Comparison of ENCODE assay signal across 21 cellular contexts in the genomic region with DNA sequence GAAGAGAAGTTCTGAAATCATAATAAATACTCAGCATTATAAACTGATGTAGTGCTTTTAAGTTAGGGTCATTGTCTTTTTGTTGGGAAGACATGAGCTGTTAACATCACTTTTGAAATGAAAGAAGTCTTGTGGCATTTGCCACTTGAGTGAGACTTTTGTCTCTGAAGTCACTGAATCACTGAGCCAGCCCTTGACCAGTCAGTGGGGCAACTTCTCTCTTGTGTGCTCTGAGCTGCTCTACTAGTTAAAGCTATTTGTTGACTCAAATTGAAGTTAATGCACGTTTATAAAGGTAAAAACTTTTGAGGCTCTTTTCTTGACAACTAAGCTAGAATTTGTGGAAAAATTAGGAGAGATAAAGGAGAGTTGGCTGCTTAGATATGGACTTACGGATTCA. TPM values are rescaled to one million over a fixed set of nuclear protein-coding genes. Genes with fewer than 3 reads are reported as not detected.
A peak's percentile ranks its signal among the peaks of the same experiment; 100 is the strongest.
DNase-seq lines count a peak whose midpoint lies in the region; ATAC-seq, FAIRE-seq and TF ChIP-seq lines count a peak whose summit lies in the region.
"Had no signal": no experiment of that assay in that cellular context is flagged by ENCODE, and none has a peak within 500 bp of the region (broad histone marks: within the 10 kb centered on the region; RNA-seq: fewer than 3 reads in every experiment).

No MANE protein-coding gene starts in this region.

- no peak for FAIRE-seq in astrocyte (lab: Jason Lieb, UNC)
- FAIRE-seq: H1 had no signal

- H2AFZ ChIP-seq in astrocyte (ENCODE audit: low read depth, low read length) (no peak overlapping the region), neural progenitor cell (replicated peaks) (no peak overlapping the region), mesenchymal stem cell (ENCODE audit: low read depth, low read length) (no peak overlapping the region)

- H3K4me2 ChIP-seq in astrocyte (ENCODE audit: low read length) (no peak overlapping the region), neural progenitor cell (peak overlapping the region; percentile 10), mesenchymal stem cell (ENCODE audit: low read length, poor library complexity, severe bottlenecking) (no peak overlapping the region)
- H3K4me2 ChIP-seq: BLaER1, KMS-11 had no signal

- H3K27ac Mint-ChIP-seq in HFFc6 (0 out of 2 replicates have a peak overlapping the region, but pooled peaks have one; percentile 36), astrocyte (ENCODE audit: unreplicated experiment) (no peak overlapping the region), neural progenitor cell (no peak overlapping the region)

- peaks cover 2% of the 10 kb centered on the region; the same call in 1 of the 2 replicates for H3K27me3 Mint-ChIP-seq in HFFc6 (ENCODE audit: insufficient read depth)
- no peaks in the 10 kb centered on the region for H3K27me3 Mint-ChIP-seq in astrocyte (ENCODE audit: low read depth, unreplicated experiment)
- no peaks in the 10 kb centered on the region for H3K27me3 Mint-ChIP-seq in neural progenitor cell (ENCODE audit: insufficient read depth, low read depth)
- H3K27me3 Mint-ChIP-seq: CD8-positive, alpha-beta memory T cell had no signal

- no peak overlapping the region for H3K23ac ChIP-seq in mesenchymal stem cell (ENCODE audit: low read length in 2 of 2)

- TF ChIP-seq CTCF in HFFc6 (IDR thresholded peaks at IDR 0.05) = no peak
- no peak for TF ChIP-seq CTCF in astrocyte (IDR thresholded peaks at IDR 0.05; ENCODE audit: insufficient read depth, low read depth, low read length)
- no peak for TF ChIP-seq CTCF in neural progenitor cell (IDR thresholded peaks at IDR 0.05)

- H3K9me3 Mint-ChIP-seq in HFFc6 (no peaks in the 10 kb centered on the region), astrocyte (ENCODE audit: unreplicated experiment) (no peaks in the 10 kb centered on the region), neural progenitor cell (no peaks in the 10 kb centered on the region)
- H3K9me3 Mint-ChIP-seq: CD8-positive, alpha-beta memory T cell had no signal

- H4K8ac ChIP-seq in mesenchymal stem cell (ENCODE audit: low read length) = no peak overlapping the region

- H3K4me1 ChIP-seq in astrocyte (ENCODE audit: insufficient read depth, low read length) = peaks cover 17% of the 10 kb centered on the region
- H3K4me1 ChIP-seq in neural progenitor cell = peaks cover 17% of the 10 kb centered on the region
- peaks cover 11% of the 10 kb centered on the region for H3K4me1 ChIP-seq in mesenchymal stem cell (ENCODE audit: control insufficient read depth, insufficient read depth, low read depth, low read length)

- no peak overlapping the region for H4K91ac ChIP-seq in mesenchymal stem cell (ENCODE audit: low read length)

- no peak overlapping the region for H2AK5ac ChIP-seq in mesenchymal stem cell (ENCODE audit: low read length, severe bottlenecking)

- H3K27me3 ChIP-seq in astrocyte (ENCODE audit: insufficient read depth, low read length) (no peaks in the 10 kb centered on the region), neural progenitor cell (no peaks in the 10 kb centered on the region), mesenchymal stem cell (ENCODE audit: control insufficient read depth in 1 of 2, insufficient read depth in 1 of 2, low read length in 2 of 2) (no peaks in the 10 kb centered on the region)
- H3K27me3 ChIP-seq: BLaER1 had no signal

- H3K4me1 Mint-ChIP-seq in HFFc6 (ENCODE audit: low read depth) (peaks cover 91% of the 10 kb centered on the region), astrocyte (ENCODE audit: low read depth, unreplicated experiment) (peaks cover 49% of the 10 kb centered on the region), neural progenitor cell (peaks cover 14% of the 10 kb centered on the region)

- no peak overlapping the region for H3K4ac ChIP-seq in mesenchymal stem cell (ENCODE audit: low read depth in 1 of 2, low read length in 2 of 2)

- H3K9me3 ChIP-seq in astrocyte (ENCODE audit: insufficient read depth, low read depth, low read length) = no peaks in the 10 kb centered on the region
- no peaks in the 10 kb centered on the region for H3K9me3 ChIP-seq in neural progenitor cell (ENCODE audit: low read depth)
- H3K9me3 ChIP-seq in mesenchymal stem cell (ENCODE audit: control insufficient read depth, low read length) = no peaks in the 10 kb centered on the region
- H3K9me3 ChIP-seq: BLaER1 had no signal

- H2BK120ac ChIP-seq in mesenchymal stem cell (ENCODE audit: low read depth, low read length) = no peak overlapping the region

- no peak overlapping the region for H2BK15ac ChIP-seq in mesenchymal stem cell (ENCODE audit: low read depth, poor library complexity, severe bottlenecking)

- peaks cover 96% of the 10 kb centered on the region for H4K20me1 ChIP-seq in astrocyte (ENCODE audit: insufficient read depth, low read length)
- peaks cover 91% of the 10 kb centered on the region for H4K20me1 ChIP-seq in neural progenitor cell (ENCODE audit: low read depth)

- no peak overlapping the region for H3K18ac ChIP-seq in mesenchymal stem cell (ENCODE audit: low read depth in 1 of 2, low read length in 2 of 2)

- H3K4me3 ChIP-seq in astrocyte (ENCODE audit: insufficient read depth, low read depth, low read length) = no peak overlapping the region
- H3K4me3 ChIP-seq in neural progenitor cell = no peak overlapping the region
- no peak overlapping the region for H3K4me3 ChIP-seq in mesenchymal stem cell (ENCODE audit: insufficient read depth in 1 of 2, low read depth in 1 of 2, low read length in 2 of 2)
- H3K4me3 ChIP-seq: BLaER1 had no signal

- H2BK12ac ChIP-seq in mesenchymal stem cell (ENCODE audit: low read length in 2 of 2) = no peak overlapping the region

- H2BK5ac ChIP-seq in mesenchymal stem cell (ENCODE audit: low read depth, low read length, poor library complexity, severe bottlenecking) = no peak overlapping the region

- DNase-seq in SIG-M5 treated with dmso at 0.1 percent for 504 hours (lab: John Stamatoyannopoulos, UW; ENCODE audit: unreplicated experiment) = peak; percentile 9
- no peak for DNase-seq in SIG-M5 (lab: John Stamatoyannopoulos, UW)
- no peak for DNase-seq in HFFc6
- no peak for DNase-seq in astrocyte (ENCODE audit: low read depth)
- DNase-seq in neural progenitor cell (ENCODE audit: low spot score) = peak; percentile 23
- DNase-seq in stimulated activated CD4-positive, alpha-beta T cell treated with anti-CD3 and anti-CD28 coated beads, Interleukin-12 subunit alpha, Interleukin-12 subunit beta, amount 100 ng/mL, for 4 hours = no peak
- DNase-seq in mesenchymal stem cell = no peak
- DNase-seq: CD8-positive, alpha-beta memory T cell; DND-41; GDM1; MM.1S; NCI-H1930; NCI-H2171 treated with DMSO at 0.1 percent for 48 hours; NCI-H510A; Right ventricle myocardium superior had no signal

- no peak overlapping the region for H3K9ac ChIP-seq in astrocyte (ENCODE audit: low read length)
- no peak overlapping the region for H3K9ac ChIP-seq in neural progenitor cell
- no peak overlapping the region for H3K9ac ChIP-seq in mesenchymal stem cell (ENCODE audit: low read length)
- H3K9ac ChIP-seq: BLaER1, KMS-11 had no signal

- H3K14ac ChIP-seq in mesenchymal stem cell (ENCODE audit: low read length in 2 of 2) = no peak overlapping the region

- H3K36me3 ChIP-seq in astrocyte (ENCODE audit: insufficient read depth, low read length) (peaks cover 17% of the 10 kb centered on the region), neural progenitor cell (peaks cover 5% of the 10 kb centered on the region), mesenchymal stem cell (ENCODE audit: control insufficient read depth in 1 of 2, insufficient read depth in 2 of 2, low read depth in 1 of 2, low read length in 2 of 2) (peaks cover 0 to 39% of the 10 kb centered on the region in 2 experiments)

- no peaks in the 10 kb centered on the region for H3F3A ChIP-seq in neural progenitor cell (ENCODE audit: low read depth)

- no peak overlapping the region for H3K4me3 Mint-ChIP-seq in HFFc6
- peak overlapping the region; percentile 58 for H3K4me3 Mint-ChIP-seq in astrocyte (ENCODE audit: unreplicated experiment)
- no peak overlapping the region for H3K4me3 Mint-ChIP-seq in neural progenitor cell

- no peaks in the 10 kb centered on the region for H3K79me1 ChIP-seq in mesenchymal stem cell (replicated peaks; ENCODE audit: low read length, poor library complexity, severe bottlenecking)

- 76% methylated on average over 2 of the region's 2 CpGs for WGBS in mesenchymal stem cell

- no peak for ATAC-seq in HG02981 (IDR thresholded peaks at IDR 0.05; ENCODE audit: unreplicated experiment)
- ATAC-seq: Panc1 had no signal

- H3K36me3 Mint-ChIP-seq in HFFc6 (ENCODE audit: low read depth) (peaks cover 20% of the 10 kb centered on the region), astrocyte (ENCODE audit: low read depth, unreplicated experiment) (peaks cover 5% of the 10 kb centered on the region), neural progenitor cell (peaks cover 7% of the 10 kb centered on the region)

- H3K27ac ChIP-seq in astrocyte (ENCODE audit: low read depth, low read length) (no peak overlapping the region), neural progenitor cell (peak overlapping the region; percentile 22), mesenchymal stem cell (ENCODE audit: low read length, poor library complexity, severe bottlenecking) (no peak overlapping the region)
- H3K27ac ChIP-seq: 22Rv1, BLaER1, KMS-11 had no signal

- H3K79me2 ChIP-seq in astrocyte (ENCODE audit: insufficient read depth, low read length) = peaks cover 100% of the 10 kb centered on the region
- H3K79me2 ChIP-seq in neural progenitor cell (ENCODE audit: low read depth) = peaks cover 100% of the 10 kb centered on the region

RNA-seq across cellular contexts. Expression of gene WDR43, which starts 6.7 kb away (rescaled TPM):
- 10 to 100 TPM; 67.8 to 81.1 (median 71.4) TPM for total RNA-seq in HFFc6 (2021; fragmentation: NEBNext Ultra II Directional; extraction: Animal tissue kit (Norgen Biotek cat#: 25700))
- total RNA-seq in astrocyte (71.9 and 83.9 TPM in 2 replicates), neural progenitor cell (ENCODE audit: low replicate concordance) (55.8 and 139 TPM in 2 replicates)
- polyA plus RNA-seq in mesenchymal stem cell (2013, experiment 1 of 2) = 25.2 TPM
- 25.0 TPM for polyA plus RNA-seq in mesenchymal stem cell (2013, experiment 2 of 2)

RNA-seq across cellular contexts. Expression of gene TRMT61B, which starts 31.1 kb away (rescaled TPM):
- 10 to 100 TPM; 11.3 to 13.9 (median 12.3) TPM for total RNA-seq in HFFc6 (2021; fragmentation: NEBNext Ultra II Directional; extraction: Animal tissue kit (Norgen Biotek cat#: 25700))
- total RNA-seq in astrocyte = 12.1 and 15.3 TPM in 2 replicates
- total RNA-seq in neural progenitor cell (ENCODE audit: low replicate concordance) = 15.1 and 23.9 TPM in 2 replicates
- polyA plus RNA-seq in mesenchymal stem cell (2013, experiment 1 of 2) = 9.3 TPM
- polyA plus RNA-seq in mesenchymal stem cell (2013, experiment 2 of 2) = 11.9 TPM

Comparison
In these comparisons a context has a peak if more than half of its experiments do, and no peak if none do; other contexts are left out.
1. DNase-seq: peak in SIG-M5 treated with dmso at 0.1 percent for 504 hours (single experiment) and neural progenitor cell (single experiment); none in SIG-M5 (single experiment), HFFc6 (single experiment), astrocyte (single experiment), stimulated activated CD4-positive, alpha-beta T cell treated with anti-CD3 and anti-CD28 coated beads, Interleukin-12 subunit alpha, Interleukin-12 subunit beta, amount 100 ng/mL, for 4 hours (single experiment) and mesenchymal stem cell (single experiment).